In the genomic region with DNA sequence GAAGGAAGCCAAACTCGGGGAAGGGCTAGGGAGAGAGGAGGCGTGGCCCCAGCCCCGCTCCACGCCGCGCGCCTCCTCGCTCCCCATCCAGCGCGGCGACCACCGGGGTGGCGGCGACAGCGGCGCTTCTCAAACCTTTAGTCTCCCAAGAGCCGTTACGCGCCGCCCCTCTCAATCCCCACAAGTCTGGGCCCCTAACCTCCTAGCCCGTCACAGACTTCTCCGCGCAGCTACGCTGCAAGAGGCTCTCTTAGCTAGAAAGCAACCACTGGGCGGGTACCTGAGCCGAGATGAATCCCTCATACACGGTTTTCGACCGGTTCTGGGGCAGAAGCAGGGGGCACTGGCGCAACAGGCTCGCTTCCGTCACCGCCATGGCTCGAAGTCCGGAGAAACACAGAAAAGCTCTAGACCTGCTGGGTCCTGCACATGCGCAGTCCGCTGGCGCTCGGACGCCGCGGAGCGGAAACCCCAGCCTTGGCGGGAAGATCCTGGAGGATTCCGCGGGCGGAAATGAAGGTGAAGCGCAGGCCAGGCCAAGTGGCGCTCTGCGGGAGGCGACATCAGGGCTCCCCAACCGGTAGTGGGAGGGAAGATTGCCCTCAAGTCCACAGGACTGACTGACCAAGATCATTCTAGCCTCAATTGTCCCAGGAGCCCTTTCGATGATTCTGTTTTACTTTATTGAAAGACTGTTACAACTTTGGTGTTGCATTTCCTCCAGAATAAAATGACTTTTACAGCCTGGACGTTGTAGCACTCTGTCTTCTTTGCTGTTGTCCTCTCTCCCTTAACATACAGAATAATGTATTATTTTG, we compare ENCODE assay signal across 1 cellular context.
TF ChIP-seq lines count a peak whose summit lies in the region.

A gene (minus strand): TSS at position 388 of the 818 bp plus-strand sequence. CDS start 12 bp downstream, at position 376.

TF ChIP-seq in HepG2, 621 proteins besides CTCF, POLR2A, EP300 and RAD21 (continued from another document and continues in another):
- TF ChIP-seq, protein P1, sequence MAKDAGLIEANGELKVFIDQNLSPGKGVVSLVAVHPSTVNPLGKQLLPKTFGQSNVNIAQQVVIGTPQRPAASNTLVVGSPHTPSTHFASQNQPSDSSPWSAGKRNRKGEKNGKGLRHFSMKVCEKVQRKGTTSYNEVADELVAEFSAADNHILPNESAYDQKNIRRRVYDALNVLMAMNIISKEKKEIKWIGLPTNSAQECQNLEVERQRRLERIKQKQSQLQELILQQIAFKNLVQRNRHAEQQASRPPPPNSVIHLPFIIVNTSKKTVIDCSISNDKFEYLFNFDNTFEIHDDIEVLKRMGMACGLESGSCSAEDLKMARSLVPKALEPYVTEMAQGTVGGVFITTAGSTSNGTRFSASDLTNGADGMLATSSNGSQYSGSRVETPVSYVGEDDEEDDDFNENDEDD (CRISPR knock-in tag; IDR thresholded peaks at IDR 0.05; ENCODE audit: borderline replicate concordance), result peak; percentile 100
- TF ChIP-seq HNF4A (CRISPR knock-in tag; IDR thresholded peaks at IDR 0.05) (peak; percentile 85), ZNF251 (CRISPR knock-in tag; IDR thresholded peaks at IDR 0.05) (peak; percentile 85; the same call in 1 of the 2 replicates), SP1 (IDR thresholded peaks at IDR 0.05) (no peak), SP1 (CRISPR knock-in tag; IDR thresholded peaks at IDR 0.05) (peak; percentile 40), NFKB2 (CRISPR knock-in tag; IDR thresholded peaks at IDR 0.05; ENCODE audit: borderline replicate concordance) (peak; percentile 98), RBM39 (IDR thresholded peaks at IDR 0.05; ENCODE audit: low read depth, low read length, poor library complexity, severe bottlenecking) (peak; percentile 96), ZNF546 (CRISPR knock-in tag; conservative IDR thresholded peaks at IDR 0.05) (peak; percentile 90; the same call in 1 of the 2 replicates), MTA1 (CRISPR knock-in tag; IDR thresholded peaks at IDR 0.05; ENCODE audit: borderline replicate concordance) (peak; percentile 92), NFYB (CRISPR knock-in tag; IDR thresholded peaks at IDR 0.05) (peak; percentile 38), CENPT (CRISPR knock-in tag; IDR thresholded peaks at IDR 0.05; ENCODE audit: low read depth) (peak; percentile 73; the same call in 1 of the 2 replicates), ERF (CRISPR knock-in tag; IDR thresholded peaks at IDR 0.05) (peak; percentile 99), CEBPB (IDR thresholded peaks at IDR 0.05; ENCODE audit: borderline replicate concordance, low read depth, low read length) (peak; percentile 90), ZNF839 (CRISPR knock-in tag; IDR thresholded peaks at IDR 0.05; ENCODE audit: borderline replicate concordance) (0 out of 2 replicates have a peak, but pooled peaks have one; percentile 97), NFE2L2 (IDR thresholded peaks at IDR 0.05; ENCODE audit: low read length) (no peak), NONO (IDR thresholded peaks at IDR 0.05) (no peak), NONO (CRISPR knock-in tag; conservative IDR thresholded peaks at IDR 0.05) (peak; percentile 91), ZBTB8A (CRISPR knock-in tag; IDR thresholded peaks at IDR 0.05; ENCODE audit: borderline replicate concordance, low read depth) (0 out of 2 replicates have a peak, but pooled peaks have one; percentile 37), SIN3B (IDR thresholded peaks at IDR 0.05; ENCODE audit: low read length) (peak; percentile 61; the same call in 1 of the 2 replicates), CC2D1A (CRISPR knock-in tag; IDR thresholded peaks at IDR 0.05) (peak; percentile 95), SIX4 (CRISPR knock-in tag; IDR thresholded peaks at IDR 0.05) (peak; percentile 66; the same call in 1 of the 2 replicates), TARDBP (CRISPR knock-in tag; IDR thresholded peaks at IDR 0.05) (peak; percentile 96), SALL1 (CRISPR knock-in tag; IDR thresholded peaks at IDR 0.05) (peak; percentile 98), PPARG (CRISPR knock-in tag; conservative IDR thresholded peaks at IDR 0.05) (peak; percentile 74), FOSL2 (CRISPR knock-in tag; IDR thresholded peaks at IDR 0.05) (peak; percentile 44; the same call in 1 of the 2 replicates), FLYWCH1 (CRISPR knock-in tag; IDR thresholded peaks at IDR 0.05) (0 out of 2 replicates have a peak, but pooled peaks have one; percentile 52), HOXA7 (CRISPR knock-in tag; IDR thresholded peaks at IDR 0.05) (no peak; the same call in 1 of the 2 replicates), KMT2B (CRISPR knock-in tag; IDR thresholded peaks at IDR 0.05) (peak; percentile 94), SP140L (CRISPR knock-in tag; IDR thresholded peaks at IDR 0.05; ENCODE audit: borderline replicate concordance) (no peak; the same call in 1 of the 2 replicates), MBNL3 (CRISPR knock-in tag; conservative IDR thresholded peaks at IDR 0.05) (no peak), FOXM1 (CRISPR knock-in tag; IDR thresholded peaks at IDR 0.05) (0 out of 2 replicates have a peak, but pooled peaks have one; percentile 71), REPIN1 (CRISPR knock-in tag; IDR thresholded peaks at IDR 0.05; ENCODE audit: borderline replicate concordance, low read depth) (peak; percentile 97), NFE2L1 (CRISPR knock-in tag; IDR thresholded peaks at IDR 0.05; ENCODE audit: borderline replicate concordance) (no peak; the same call in 1 of the 2 replicates), ZNF768 (CRISPR knock-in tag; IDR thresholded peaks at IDR 0.05) (peak; percentile 62; the same call in 1 of the 2 replicates), KDM5B (CRISPR knock-in tag; IDR thresholded peaks at IDR 0.05; ENCODE audit: borderline replicate concordance) (peak; percentile 100), ZNF460 (CRISPR knock-in tag; IDR thresholded peaks at IDR 0.05; ENCODE audit: borderline replicate concordance) (peak; percentile 18; the same call in 1 of the 2 replicates), ZFAT (CRISPR knock-in tag; conservative IDR thresholded peaks at IDR 0.05) (0 out of 2 replicates have a peak, but pooled peaks have one; percentile 64), RCOR2 (CRISPR knock-in tag; IDR thresholded peaks at IDR 0.05) (peak; percentile 78), SALL2 (CRISPR knock-in tag; IDR thresholded peaks at IDR 0.05) (peak; percentile 97), SATB2 (CRISPR knock-in tag; IDR thresholded peaks at IDR 0.05) (peak; percentile 49; the same call in 1 of the 2 replicates), ZBTB7A (CRISPR knock-in tag; IDR thresholded peaks at IDR 0.05) (peak; percentile 91; the same call in 1 of the 2 replicates)
- TF ChIP-seq, protein P2, sequence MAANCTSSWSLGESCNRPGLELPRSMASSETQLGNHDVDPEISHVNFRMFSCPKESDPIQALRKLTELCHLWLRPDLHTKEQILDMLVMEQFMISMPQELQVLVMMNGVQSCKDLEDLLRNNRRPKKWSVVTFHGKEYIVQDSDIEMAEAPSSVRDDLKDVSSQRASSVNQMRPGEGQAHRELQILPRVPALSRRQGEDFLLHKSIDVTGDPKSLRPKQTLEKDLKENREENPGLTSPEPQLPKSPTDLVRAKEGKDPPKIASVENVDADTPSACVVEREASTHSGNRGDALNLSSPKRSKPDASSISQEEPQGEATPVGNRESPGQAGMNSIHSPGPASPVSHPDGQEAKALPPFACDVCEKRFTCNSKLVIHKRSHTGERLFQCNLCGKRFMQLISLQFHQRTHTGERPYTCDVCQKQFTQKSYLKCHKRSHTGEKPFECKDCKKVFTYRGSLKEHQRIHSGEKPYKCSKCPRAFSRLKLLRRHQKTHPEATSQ (CRISPR knock-in tag; IDR thresholded peaks at IDR 0.05; ENCODE audit: borderline replicate concordance), result peak; percentile 99
- TF ChIP-seq, protein P3, sequence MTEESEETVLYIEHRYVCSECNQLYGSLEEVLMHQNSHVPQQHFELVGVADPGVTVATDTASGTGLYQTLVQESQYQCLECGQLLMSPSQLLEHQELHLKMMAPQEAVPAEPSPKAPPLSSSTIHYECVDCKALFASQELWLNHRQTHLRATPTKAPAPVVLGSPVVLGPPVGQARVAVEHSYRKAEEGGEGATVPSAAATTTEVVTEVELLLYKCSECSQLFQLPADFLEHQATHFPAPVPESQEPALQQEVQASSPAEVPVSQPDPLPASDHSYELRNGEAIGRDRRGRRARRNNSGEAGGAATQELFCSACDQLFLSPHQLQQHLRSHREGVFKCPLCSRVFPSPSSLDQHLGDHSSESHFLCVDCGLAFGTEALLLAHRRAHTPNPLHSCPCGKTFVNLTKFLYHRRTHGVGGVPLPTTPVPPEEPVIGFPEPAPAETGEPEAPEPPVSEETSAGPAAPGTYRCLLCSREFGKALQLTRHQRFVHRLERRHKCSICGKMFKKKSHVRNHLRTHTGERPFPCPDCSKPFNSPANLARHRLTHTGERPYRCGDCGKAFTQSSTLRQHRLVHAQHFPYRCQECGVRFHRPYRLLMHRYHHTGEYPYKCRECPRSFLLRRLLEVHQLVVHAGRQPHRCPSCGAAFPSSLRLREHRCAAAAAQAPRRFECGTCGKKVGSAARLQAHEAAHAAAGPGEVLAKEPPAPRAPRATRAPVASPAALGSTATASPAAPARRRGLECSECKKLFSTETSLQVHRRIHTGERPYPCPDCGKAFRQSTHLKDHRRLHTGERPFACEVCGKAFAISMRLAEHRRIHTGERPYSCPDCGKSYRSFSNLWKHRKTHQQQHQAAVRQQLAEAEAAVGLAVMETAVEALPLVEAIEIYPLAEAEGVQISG (CRISPR knock-in tag; IDR thresholded peaks at IDR 0.05), result peak; percentile 88
- TF ChIP-seq, protein P4, sequence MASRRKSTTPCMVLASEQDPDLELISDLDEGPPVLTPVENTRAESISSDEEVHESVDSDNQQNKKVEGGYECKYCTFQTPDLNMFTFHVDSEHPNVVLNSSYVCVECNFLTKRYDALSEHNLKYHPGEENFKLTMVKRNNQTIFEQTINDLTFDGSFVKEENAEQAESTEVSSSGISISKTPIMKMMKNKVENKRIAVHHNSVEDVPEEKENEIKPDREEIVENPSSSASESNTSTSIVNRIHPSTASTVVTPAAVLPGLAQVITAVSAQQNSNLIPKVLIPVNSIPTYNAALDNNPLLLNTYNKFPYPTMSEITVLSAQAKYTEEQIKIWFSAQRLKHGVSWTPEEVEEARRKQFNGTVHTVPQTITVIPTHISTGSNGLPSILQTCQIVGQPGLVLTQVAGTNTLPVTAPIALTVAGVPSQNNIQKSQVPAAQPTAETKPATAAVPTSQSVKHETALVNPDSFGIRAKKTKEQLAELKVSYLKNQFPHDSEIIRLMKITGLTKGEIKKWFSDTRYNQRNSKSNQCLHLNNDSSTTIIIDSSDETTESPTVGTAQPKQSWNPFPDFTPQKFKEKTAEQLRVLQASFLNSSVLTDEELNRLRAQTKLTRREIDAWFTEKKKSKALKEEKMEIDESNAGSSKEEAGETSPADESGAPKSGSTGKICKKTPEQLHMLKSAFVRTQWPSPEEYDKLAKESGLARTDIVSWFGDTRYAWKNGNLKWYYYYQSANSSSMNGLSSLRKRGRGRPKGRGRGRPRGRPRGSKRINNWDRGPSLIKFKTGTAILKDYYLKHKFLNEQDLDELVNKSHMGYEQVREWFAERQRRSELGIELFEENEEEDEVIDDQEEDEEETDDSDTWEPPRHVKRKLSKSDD (CRISPR knock-in tag; IDR thresholded peaks at IDR 0.05; ENCODE audit: low read depth), result peak; percentile 72; the same call in 1 of the 2 replicates
- TF ChIP-seq, protein P5, sequence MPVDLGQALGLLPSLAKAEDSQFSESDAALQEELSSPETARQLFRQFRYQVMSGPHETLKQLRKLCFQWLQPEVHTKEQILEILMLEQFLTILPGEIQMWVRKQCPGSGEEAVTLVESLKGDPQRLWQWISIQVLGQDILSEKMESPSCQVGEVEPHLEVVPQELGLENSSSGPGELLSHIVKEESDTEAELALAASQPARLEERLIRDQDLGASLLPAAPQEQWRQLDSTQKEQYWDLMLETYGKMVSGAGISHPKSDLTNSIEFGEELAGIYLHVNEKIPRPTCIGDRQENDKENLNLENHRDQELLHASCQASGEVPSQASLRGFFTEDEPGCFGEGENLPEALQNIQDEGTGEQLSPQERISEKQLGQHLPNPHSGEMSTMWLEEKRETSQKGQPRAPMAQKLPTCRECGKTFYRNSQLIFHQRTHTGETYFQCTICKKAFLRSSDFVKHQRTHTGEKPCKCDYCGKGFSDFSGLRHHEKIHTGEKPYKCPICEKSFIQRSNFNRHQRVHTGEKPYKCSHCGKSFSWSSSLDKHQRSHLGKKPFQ (CRISPR knock-in tag; IDR thresholded peaks at IDR 0.05; ENCODE audit: insufficient replicate concordance), result peak; percentile 91
- TF ChIP-seq, protein P6, sequence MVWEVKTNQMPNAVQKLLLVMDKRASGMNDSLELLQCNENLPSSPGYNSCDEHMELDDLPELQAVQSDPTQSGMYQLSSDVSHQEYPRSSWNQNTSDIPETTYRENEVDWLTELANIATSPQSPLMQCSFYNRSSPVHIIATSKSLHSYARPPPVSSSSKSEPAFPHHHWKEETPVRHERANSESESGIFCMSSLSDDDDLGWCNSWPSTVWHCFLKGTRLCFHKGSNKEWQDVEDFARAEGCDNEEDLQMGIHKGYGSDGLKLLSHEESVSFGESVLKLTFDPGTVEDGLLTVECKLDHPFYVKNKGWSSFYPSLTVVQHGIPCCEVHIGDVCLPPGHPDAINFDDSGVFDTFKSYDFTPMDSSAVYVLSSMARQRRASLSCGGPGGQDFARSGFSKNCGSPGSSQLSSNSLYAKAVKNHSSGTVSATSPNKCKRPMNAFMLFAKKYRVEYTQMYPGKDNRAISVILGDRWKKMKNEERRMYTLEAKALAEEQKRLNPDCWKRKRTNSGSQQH (CRISPR knock-in tag; IDR thresholded peaks at IDR 0.05; ENCODE audit: low read depth), result peak; percentile 95; the same call in 1 of the 2 replicates
- TF ChIP-seq, protein P7, sequence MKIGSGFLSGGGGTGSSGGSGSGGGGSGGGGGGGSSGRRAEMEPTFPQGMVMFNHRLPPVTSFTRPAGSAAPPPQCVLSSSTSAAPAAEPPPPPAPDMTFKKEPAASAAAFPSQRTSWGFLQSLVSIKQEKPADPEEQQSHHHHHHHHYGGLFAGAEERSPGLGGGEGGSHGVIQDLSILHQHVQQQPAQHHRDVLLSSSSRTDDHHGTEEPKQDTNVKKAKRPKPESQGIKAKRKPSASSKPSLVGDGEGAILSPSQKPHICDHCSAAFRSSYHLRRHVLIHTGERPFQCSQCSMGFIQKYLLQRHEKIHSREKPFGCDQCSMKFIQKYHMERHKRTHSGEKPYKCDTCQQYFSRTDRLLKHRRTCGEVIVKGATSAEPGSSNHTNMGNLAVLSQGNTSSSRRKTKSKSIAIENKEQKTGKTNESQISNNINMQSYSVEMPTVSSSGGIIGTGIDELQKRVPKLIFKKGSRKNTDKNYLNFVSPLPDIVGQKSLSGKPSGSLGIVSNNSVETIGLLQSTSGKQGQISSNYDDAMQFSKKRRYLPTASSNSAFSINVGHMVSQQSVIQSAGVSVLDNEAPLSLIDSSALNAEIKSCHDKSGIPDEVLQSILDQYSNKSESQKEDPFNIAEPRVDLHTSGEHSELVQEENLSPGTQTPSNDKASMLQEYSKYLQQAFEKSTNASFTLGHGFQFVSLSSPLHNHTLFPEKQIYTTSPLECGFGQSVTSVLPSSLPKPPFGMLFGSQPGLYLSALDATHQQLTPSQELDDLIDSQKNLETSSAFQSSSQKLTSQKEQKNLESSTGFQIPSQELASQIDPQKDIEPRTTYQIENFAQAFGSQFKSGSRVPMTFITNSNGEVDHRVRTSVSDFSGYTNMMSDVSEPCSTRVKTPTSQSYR (CRISPR knock-in tag; IDR thresholded peaks at IDR 0.05; ENCODE audit: borderline replicate concordance), result peak; percentile 65; the same call in 1 of the 2 replicates
